ENCODE assay signal across 8 cellular contexts in genomic region chr16:29678691-29679267, GRCh38. TPM values are rescaled to one million over a fixed set of nuclear protein-coding genes. Genes with fewer than 3 reads are reported as not detected.
A peak's percentile ranks its signal among the peaks of the same experiment; 100 is the strongest.
DNase-seq lines count a peak whose midpoint lies in the region; ATAC-seq and TF ChIP-seq lines count a peak whose summit lies in the region.

Gene QPRT, plus strand, starts transcription at chr16:29679180. Its CDS starts 18 bp downstream, at chr16:29679198.

- no peaks in the 10 kb centered on the region for H3K9me3 ChIP-seq in HUES48 (ENCODE audit: control insufficient read depth, insufficient read depth, low read length)
- H3K9me3 ChIP-seq in heart left ventricle: no peaks in the 10 kb centered on the region
- no peaks in the 10 kb centered on the region for H3K9me3 ChIP-seq in trophoblast cell (ENCODE audit: insufficient read depth, low read depth, low read length)

- H3K4me3 Mint-ChIP-seq in activated T-helper 17 cell treated with anti-CD3 and anti-CD28 coated beads, Interleukin-2, amount 50 U/mL, for 72 hours: peak within 1 kb of the TSS; percentile 69

- H2AK5ac ChIP-seq in trophoblast cell (ENCODE audit: low read length): peak within 1 kb of the TSS; percentile 94

- intact Hi-C loops in heart left ventricle (cut with DNase I): no loop called here

- no peak for ATAC-seq in activated T-helper 17 cell treated with anti-CD3 and anti-CD28 coated beads, Interleukin-2, amount 50 U/mL, for 72 hours (replicated peaks)
- ATAC-seq in heart left ventricle (peak; percentile 53 to 86 (median 85)), GM18861 (IDR thresholded peaks at IDR 0.05; ENCODE audit: unreplicated experiment) (no peak), HG03159 (IDR thresholded peaks at IDR 0.05; ENCODE audit: unreplicated experiment) (no peak), GM21529 (IDR thresholded peaks at IDR 0.05; ENCODE audit: unreplicated experiment) (no peak)

- H3K79me1 ChIP-seq in trophoblast cell (ENCODE audit: low read length): peaks cover 21% of the 10 kb centered on the region

- DNase-seq in DMS53 (lab: John Stamatoyannopoulos, UW): peak; percentile 84
- peak; percentile 45 to 73 (median 52) for DNase-seq in heart left ventricle
- DNase-seq in trophoblast cell: peak; percentile 64 to 70

- peak within 1 kb of the TSS; percentile 99 for H2BK5ac ChIP-seq in trophoblast cell (ENCODE audit: low read depth, low read length, poor library complexity)

- H3K36me3 Mint-ChIP-seq in activated T-helper 17 cell treated with anti-CD3 and anti-CD28 coated beads, Interleukin-2, amount 50 U/mL, for 72 hours (ENCODE audit: low read depth): no peaks in the 10 kb centered on the region

- H4K8ac ChIP-seq in trophoblast cell (ENCODE audit: low read depth, low read length): peak within 1 kb of the TSS; percentile 88

- no peak for TF ChIP-seq POLR2A in heart left ventricle (IDR thresholded peaks at IDR 0.05)

- H3K4me2 ChIP-seq in trophoblast cell (ENCODE audit: low read length): peak within 1 kb of the TSS; percentile 82

- peak within 1 kb of the TSS; percentile 98 for H3K14ac ChIP-seq in trophoblast cell (ENCODE audit: low read length)

- peaks cover 30% of the 10 kb centered on the region for H3K79me2 ChIP-seq in trophoblast cell (ENCODE audit: control insufficient read depth, insufficient read depth, low read length, poor library complexity)

- H3K27ac Mint-ChIP-seq in activated T-helper 17 cell treated with anti-CD3 and anti-CD28 coated beads, Interleukin-2, amount 50 U/mL, for 72 hours: peak within 1 kb of the TSS; percentile 68

- peak within 1 kb of the TSS; percentile 98 for H3K18ac ChIP-seq in trophoblast cell (ENCODE audit: low read length)

- peak within 1 kb of the TSS; percentile 99 for H2BK120ac ChIP-seq in trophoblast cell (ENCODE audit: insufficient read depth, low read length, poor library complexity)

- TF ChIP-seq CTCF in heart left ventricle (IDR thresholded peaks at IDR 0.05): no peak

- H3K27me3 Mint-ChIP-seq in activated T-helper 17 cell treated with anti-CD3 and anti-CD28 coated beads, Interleukin-2, amount 50 U/mL, for 72 hours: no peaks in the 10 kb centered on the region

- H4K91ac ChIP-seq in trophoblast cell (ENCODE audit: low read depth, low read length): peak within 1 kb of the TSS; percentile 99

- 47 to 52% (median 48%) methylated on average over 5 of the region's 5 CpGs for WGBS in heart left ventricle, 4 donors
- WGBS in trophoblast cell (ENCODE audit: extremely low coverage, insufficient coverage, insufficient read length): no CpG with 5 or more reads among the region's 5 CpGs

- H3K4me3 ChIP-seq in HUES48 (ENCODE audit: low read depth, low read length) (peak within 1 kb of the TSS; percentile 52), heart left ventricle (peak within 1 kb of the TSS in 11 of 12 donors; percentile 14 to 59 (median 42)), trophoblast cell (ENCODE audit: low read depth, low read length) (peak within 1 kb of the TSS; percentile 77)

- H3K23ac ChIP-seq in trophoblast cell (ENCODE audit: low read length): no peak within 1 kb of the TSS

- H3K36me3 ChIP-seq in HUES48 (ENCODE audit: control insufficient read depth, insufficient read depth, low read length): peaks cover 20% of the 10 kb centered on the region
- peaks cover 0 to 3% (median 0%) of the 10 kb centered on the region in 9 donors for H3K36me3 ChIP-seq in heart left ventricle
- H3K36me3 ChIP-seq in trophoblast cell (ENCODE audit: control insufficient read depth in 1 of 2, insufficient read depth in 2 of 2, low read length in 2 of 2): peaks cover 13 to 17% of the 10 kb centered on the region in 2 experiments

- H3K27ac ChIP-seq in HUES48 (ENCODE audit: low read depth, low read length) (peak within 1 kb of the TSS; percentile 97), heart left ventricle (peak within 1 kb of the TSS in 9 of 12 donors; percentile 20 to 72 (median 56)), trophoblast cell (ENCODE audit: low read depth, low read length) (peak within 1 kb of the TSS; percentile 99)

- H3K4me1 Mint-ChIP-seq in activated T-helper 17 cell treated with anti-CD3 and anti-CD28 coated beads, Interleukin-2, amount 50 U/mL, for 72 hours: peaks cover 10% of the 10 kb centered on the region

- H2AFZ ChIP-seq in trophoblast cell (ENCODE audit: insufficient read depth, low read length, poor library complexity): peak within 1 kb of the TSS; percentile 89

- peak within 1 kb of the TSS; percentile 96 for H3K4ac ChIP-seq in trophoblast cell (ENCODE audit: low read depth, low read length)

- H3K9ac ChIP-seq in HUES48 (ENCODE audit: low read depth, low read length) (peak within 1 kb of the TSS; percentile 68), trophoblast cell (ENCODE audit: low read length) (peak within 1 kb of the TSS; percentile 82)

- no peaks in the 10 kb centered on the region for H3K9me3 Mint-ChIP-seq in activated T-helper 17 cell treated with anti-CD3 and anti-CD28 coated beads, Interleukin-2, amount 50 U/mL, for 72 hours

- H3K4me1 ChIP-seq in HUES48 (ENCODE audit: control insufficient read depth, insufficient read depth, low read length) (peaks cover 11% of the 10 kb centered on the region), heart left ventricle (peaks cover 0 to 32% (median 5%) of the 10 kb centered on the region in 12 donors), trophoblast cell (ENCODE audit: control insufficient read depth in 1 of 2, insufficient read depth in 2 of 2, low read length in 2 of 2) (peaks cover 19% of the 10 kb centered on the region in 2 experiments)

- H3K27me3 ChIP-seq in HUES48 (ENCODE audit: control insufficient read depth, insufficient read depth, low read length): no peaks in the 10 kb centered on the region
- H3K27me3 ChIP-seq in heart left ventricle: no peaks in the 10 kb centered on the region
- no peaks in the 10 kb centered on the region for H3K27me3 ChIP-seq in trophoblast cell (ENCODE audit: insufficient read depth, low read length)

- H2BK12ac ChIP-seq in trophoblast cell (ENCODE audit: low read length): peak within 1 kb of the TSS; percentile 100

- peak within 1 kb of the TSS; percentile 85 for H4K12ac ChIP-seq in trophoblast cell (ENCODE audit: low read depth, low read length)

RNA-seq across cellular contexts. Expression of gene QPRT, which starts in this region (rescaled TPM):
- 1 to 10 TPM; 3.2 to 4.3 TPM for total RNA-seq in activated T-helper 17 cell treated with anti-CD3 and anti-CD28 coated beads, Interleukin-2, amount 50 U/mL, for 72 hours
- total RNA-seq in heart left ventricle: 10 to 100 TPM; 14.0 to 36.5 (median 23.6) TPM
- 10 to 100 TPM in 1 of 2 donors, 1 to 10 TPM in 1; 3.6 to 19.6 TPM for polyA plus RNA-seq in heart left ventricle
- 258 and 266 TPM in 2 replicates for polyA plus RNA-seq in trophoblast cell (2013)

Comparison
In these comparisons a context has a peak if more than half of its experiments do, and no peak if none do; other contexts are left out.
1. ATAC-seq: peak in heart left ventricle (4 of 4); none in activated T-helper 17 cell treated with anti-CD3 and anti-CD28 coated beads, Interleukin-2, amount 50 U/mL, for 72 hours (single experiment), GM18861 (single experiment), HG03159 (single experiment) and GM21529 (single experiment).
2. Peak in every context shown above with its lines, with median percentiles within 50 percentile points of each other: DNase-seq, H3K27ac ChIP-seq and H3K4me3 ChIP-seq.